Comparison of ENCODE assay signal across 17 cellular contexts in genomic region chr5:3412146-3412545, GRCh38.
A peak's percentile ranks its signal among the peaks of the same experiment; 100 is the strongest.
DNase-seq lines count a peak whose midpoint lies in the region; ATAC-seq and TF ChIP-seq lines count a peak whose summit lies in the region.
"Had no signal": no experiment of that assay in that cellular context is flagged by ENCODE, and none has a peak within 500 bp of the region (broad histone marks: within the 10 kb centered on the region; RNA-seq: fewer than 3 reads in every experiment).

No MANE protein-coding gene starts in this region.

- no peaks in the 10 kb centered on the region for H3K9me2 ChIP-seq in MM.1S (replicated peaks; ENCODE audit: insufficient read depth, low read length)

- no peak overlapping the region for H3K4me2 ChIP-seq in MM.1S (ENCODE audit: low read depth, low read length)

- H3K9me3 ChIP-seq in CD4-positive, alpha-beta memory T cell (ENCODE audit: control insufficient read depth in 1 of 2, low read length in 2 of 2) = no peaks in the 10 kb centered on the region
- no peaks in the 10 kb centered on the region for H3K9me3 ChIP-seq in MM.1S (replicated peaks; ENCODE audit: insufficient read depth, low read length)

- H3K4me1 Mint-ChIP-seq in activated naive CD4-positive, alpha-beta T cell treated with anti-CD3 and anti-CD28 coated beads, Interleukin-2, amount 50 U/mL, for 24 hours = no peaks in the 10 kb centered on the region
- H3K4me1 Mint-ChIP-seq in CD4-positive, alpha-beta memory T cell = peaks cover 0 to 7% (median 4%) of the 10 kb centered on the region in 4 donors
- H3K4me1 Mint-ChIP-seq in central memory CD8-positive, alpha-beta T cell = no peaks in the 10 kb centered on the region
- H3K4me1 Mint-ChIP-seq: CD4-positive, CD25-positive, alpha-beta regulatory T cell; H9 had no signal

- H3K36me3 ChIP-seq in CD4-positive, alpha-beta memory T cell (ENCODE audit: insufficient read depth, low read length) = no peaks in the 10 kb centered on the region
- H3K36me3 ChIP-seq in MM.1S (replicated peaks; ENCODE audit: insufficient read depth, low read length) = no peaks in the 10 kb centered on the region
- H3K36me3 ChIP-seq: BLaER1 treated with 17β-estradiol and CSF1 and Interleukin-3, amounts not matched to agents 10 nM and 100 nM had no signal

- H3K4me3 ChIP-seq in CD4-positive, alpha-beta memory T cell (ENCODE audit: low read length in 2 of 2) = no peak overlapping the region
- no peak overlapping the region for H3K4me3 ChIP-seq in MM.1S (ENCODE audit: low read length)
- H3K4me3 ChIP-seq: BLaER1 treated with 17β-estradiol and CSF1 and Interleukin-3, amounts not matched to agents 10 nM and 100 nM; GM12878 had no signal

- no peak for DNase-seq in activated naive CD4-positive, alpha-beta T cell treated with Interleukin-2 at 50 U/mL for 16 hours
- DNase-seq in CD4-positive, alpha-beta memory T cell = no peak
- peak; percentile 16 for DNase-seq in MM.1S
- DNase-seq in central memory CD8-positive, alpha-beta T cell (ENCODE audit: low spot score in 2 of 2) = no peak
- DNase-seq in foreskin melanocyte = no peak
- DNase-seq: 8988T; AML-193; Calu3; CD4-positive, CD25-positive, alpha-beta regulatory T cell; DMS 273 treated with DMSO at 0.1 percent for 48 hours; GOT3; H9 had no signal

- no peak overlapping the region for H3K27ac ChIP-seq in CD4-positive, alpha-beta memory T cell (ENCODE audit: low read depth, low read length)
- H3K27ac ChIP-seq in MM.1S (ENCODE audit: low read length) = no peak overlapping the region
- H3K27ac ChIP-seq: BLaER1 treated with 17β-estradiol and CSF1 and Interleukin-3, amounts not matched to agents 10 nM and 100 nM had no signal

- H4K20me1 ChIP-seq in MM.1S (ENCODE audit: insufficient read depth, low read length) = no peaks in the 10 kb centered on the region
- H4K20me1 ChIP-seq: BLaER1 treated with 17β-estradiol and CSF1 and Interleukin-3, amounts not matched to agents 10 nM and 100 nM had no signal

- H3K9me3 Mint-ChIP-seq in activated naive CD4-positive, alpha-beta T cell treated with anti-CD3 and anti-CD28 coated beads, Interleukin-2, amount 50 U/mL, for 24 hours = peaks cover 16% of the 10 kb centered on the region
- peaks cover 0 to 37% (median 16%) of the 10 kb centered on the region in 8 donors for H3K9me3 Mint-ChIP-seq in CD4-positive, alpha-beta memory T cell
- peaks cover 20% of the 10 kb centered on the region for H3K9me3 Mint-ChIP-seq in central memory CD8-positive, alpha-beta T cell

- H3K9ac ChIP-seq in MM.1S (ENCODE audit: low read length) = no peak overlapping the region
- H3K9ac ChIP-seq: BLaER1 treated with 17β-estradiol and CSF1 and Interleukin-3, amounts not matched to agents 10 nM and 100 nM had no signal

- H3K4me3 Mint-ChIP-seq in activated naive CD4-positive, alpha-beta T cell treated with anti-CD3 and anti-CD28 coated beads, Interleukin-2, amount 50 U/mL, for 24 hours = peak overlapping the region; percentile 5
- H3K4me3 Mint-ChIP-seq in CD4-positive, alpha-beta memory T cell = peak overlapping the region in 5 of 8 donors; percentile 5 to 58 (median 18)
- no peak overlapping the region for H3K4me3 Mint-ChIP-seq in central memory CD8-positive, alpha-beta T cell
- H3K4me3 Mint-ChIP-seq: H9, IgD-negative memory B cell had no signal

- H3K36me3 Mint-ChIP-seq in activated naive CD4-positive, alpha-beta T cell treated with anti-CD3 and anti-CD28 coated beads, Interleukin-2, amount 50 U/mL, for 24 hours = no peaks in the 10 kb centered on the region
- H3K36me3 Mint-ChIP-seq in CD4-positive, alpha-beta memory T cell = no peaks in the 10 kb centered on the region
- peaks cover 2% of the 10 kb centered on the region for H3K36me3 Mint-ChIP-seq in central memory CD8-positive, alpha-beta T cell (ENCODE audit: insufficient read depth)
- H3K36me3 Mint-ChIP-seq: CD4-positive, CD25-positive, alpha-beta regulatory T cell; IgD-negative memory B cell had no signal

- no peaks in the 10 kb centered on the region for H3K79me2 ChIP-seq in MM.1S (ENCODE audit: low read length)

- H2AFZ ChIP-seq in MM.1S (ENCODE audit: low read length) = no peak overlapping the region

- ATAC-seq in central memory CD8-positive, alpha-beta T cell (replicated peaks; ENCODE audit: extremely low read depth, poor library complexity, severe bottlenecking) = no peak
- no peak for ATAC-seq in GM18907 (IDR thresholded peaks at IDR 0.05; ENCODE audit: unreplicated experiment)
- ATAC-seq: GM12878 had no signal

- H3K27me3 ChIP-seq in CD4-positive, alpha-beta memory T cell (ENCODE audit: insufficient read depth, low read length) = no peaks in the 10 kb centered on the region
- H3K27me3 ChIP-seq in MM.1S (replicated peaks; ENCODE audit: insufficient read depth, low read length) = no peaks in the 10 kb centered on the region
- H3K27me3 ChIP-seq: BLaER1 treated with 17β-estradiol and CSF1 and Interleukin-3, amounts not matched to agents 10 nM and 100 nM had no signal

- no peaks in the 10 kb centered on the region for H3K4me1 ChIP-seq in CD4-positive, alpha-beta memory T cell (ENCODE audit: insufficient read depth, low read length)
- H3K4me1 ChIP-seq in MM.1S (ENCODE audit: low read length) = no peaks in the 10 kb centered on the region
- H3K4me1 ChIP-seq: BLaER1 treated with 17β-estradiol and CSF1 and Interleukin-3, amounts not matched to agents 10 nM and 100 nM had no signal

- intact Hi-C loops in CD4-positive, alpha-beta memory T cell (cut with micrococcal nuclease) = no loop called here

- no peak overlapping the region for H3K27ac Mint-ChIP-seq in activated naive CD4-positive, alpha-beta T cell treated with anti-CD3 and anti-CD28 coated beads, Interleukin-2, amount 50 U/mL, for 24 hours
- peak overlapping the region in 2 of 7 donors; percentile 2 to 31 for H3K27ac Mint-ChIP-seq in CD4-positive, alpha-beta memory T cell
- H3K27ac Mint-ChIP-seq in central memory CD8-positive, alpha-beta T cell (ENCODE audit: low read depth) = peak overlapping the region; percentile 50
- H3K27ac Mint-ChIP-seq: CD4-positive, CD25-positive, alpha-beta regulatory T cell; H9; IgD-negative memory B cell had no signal

- TF ChIP-seq CTCF in MM.1S (IDR thresholded peaks at IDR 0.05; ENCODE audit: low read length) = no peak

- POLR2A ChIA-PET in CD4-positive, alpha-beta memory T cell (lab: Charles Lee; ENCODE audit: partially characterized antibody) = no interaction called here

- CTCF ChIA-PET in CD4-positive, alpha-beta memory T cell (lab: Charles Lee; ENCODE audit: partially characterized antibody) = no interaction called here

- H3K27me3 Mint-ChIP-seq in activated naive CD4-positive, alpha-beta T cell treated with anti-CD3 and anti-CD28 coated beads, Interleukin-2, amount 50 U/mL, for 24 hours = peaks cover 1% of the 10 kb centered on the region
- H3K27me3 Mint-ChIP-seq in CD4-positive, alpha-beta memory T cell = no peaks in the 10 kb centered on the region
- no peaks in the 10 kb centered on the region for H3K27me3 Mint-ChIP-seq in central memory CD8-positive, alpha-beta T cell
- H3K27me3 Mint-ChIP-seq: CD4-positive, CD25-positive, alpha-beta regulatory T cell; IgD-negative memory B cell had no signal

- H3F3A ChIP-seq in MM.1S (ENCODE audit: insufficient read depth, low read length) = no peaks in the 10 kb centered on the region
